28 cellular contexts compared by ENCODE assay signal in the genomic region with DNA sequence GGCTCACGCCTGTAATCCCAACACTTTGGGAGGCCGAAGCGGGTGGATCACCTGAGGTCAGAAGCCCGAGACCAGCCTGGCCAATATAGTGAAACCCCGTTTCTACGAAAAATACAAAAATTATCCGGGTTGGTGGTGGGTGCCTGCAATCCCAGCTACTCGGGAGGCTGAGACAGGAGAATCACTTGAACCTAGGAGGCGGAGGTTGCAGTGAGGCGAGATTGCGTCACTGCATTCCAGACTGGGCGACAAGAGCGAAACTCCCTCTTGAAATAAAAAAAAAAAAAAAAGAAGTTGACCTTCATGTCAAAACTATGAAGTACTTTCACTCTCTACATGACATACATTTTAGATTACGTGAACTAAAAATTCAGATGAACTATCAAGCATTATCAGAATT.
"Had no signal": no experiment of that assay in that cellular context is flagged by ENCODE, and none has a peak within 500 bp of the region (broad histone marks: within the 10 kb centered on the region; RNA-seq: fewer than 3 reads in every experiment).

No MANE protein-coding gene starts in this region.

- H2AFZ ChIP-seq: neural progenitor cell, parathyroid adenoma had no signal

- DNase-seq: natural killer cell; occipital lobe; ovary; psoas muscle; right cardiac atrium; spleen; stimulated activated CD4-positive, alpha-beta T cell treated with anti-CD3 and anti-CD28 coated beads, Interleukin-12 subunit alpha, Interleukin-12 subunit beta, amount 100 ng/mL, for 4 hours; stimulated activated CD4-positive, alpha-beta T cell treated with anti-CD3 and anti-CD28 coated beads, Interleukin-1b, Interleukin-23, amount 100 ng/mL, for 48 hours; stimulated activated CD4-positive, alpha-beta T cell treated with anti-CD3 and anti-CD28 coated beads, Interleukin-4, amount 100 ng/mL, for 1 hour; stimulated activated CD4-positive, alpha-beta T cell treated with anti-CD3 and anti-CD28 coated beads, Interleukin-4, amount 100 ng/mL, for 4 hours; stimulated activated CD8-positive, alpha-beta memory T cell treated with anti-CD3 and anti-CD28 coated beads, Interleukin-4, amount 100 ng/mL, for 48 hours; stimulated activated naive CD4-positive, alpha-beta T cell; stimulated activated naive CD8-positive, alpha-beta T cell treated with anti-CD3 and anti-CD28 coated beads, Interleukin-15, amount 100 ng/mL, for 72 hours; stimulated activated naive CD8-positive, alpha-beta T cell treated with anti-CD3 and anti-CD28 coated beads, Interleukin-15, Interleukin-2, amounts not matched to agents 100 U/mL and 50 U/mL, for 24 hours; substantia nigra; testis; tibial artery; transverse colon; upper lobe of left lung had no signal

- H3K36me3 ChIP-seq: neural progenitor cell, ovary, spleen, suprapubic skin, tibial artery, transverse colon, upper lobe of left lung, vagina had no signal

- H3K9ac ChIP-seq: neural progenitor cell, parathyroid adenoma had no signal

- H3K27me3 ChIP-seq: neural progenitor cell, ovary, spleen, suprapubic skin, testis, tibial artery, transverse colon, upper lobe of left lung, vagina had no signal

- FAIRE-seq: urothelium cell line had no signal

- H3K4me1 ChIP-seq: neural progenitor cell, parathyroid adenoma, psoas muscle, spleen, suprapubic skin, testis, tibial artery, transverse colon, upper lobe of left lung, vagina had no signal

- H3K9me3 ChIP-seq: ovary, psoas muscle, spleen, suprapubic skin, testis, tibial artery, transverse colon, upper lobe of left lung, vagina had no signal

- H3K4me2 ChIP-seq: neural progenitor cell, smooth muscle cell had no signal

- ATAC-seq: natural killer cell; psoas muscle; right cardiac atrium; sciatic nerve; stimulated activated memory B cell treated with anti-CD40 and anti-IgM and Interleukin-4, amounts not matched to agents 10 μg/mL and 1 μg/mL and 100 μg/mL, for 72 hours; stimulated activated naive CD8-positive, alpha-beta T cell treated with anti-CD3 and anti-CD28 coated beads, Interleukin-15, amount 100 ng/mL, for 72 hours; stimulated activated naive CD8-positive, alpha-beta T cell treated with anti-CD3 and anti-CD28 coated beads, Interleukin-15, Interleukin-2, amounts not matched to agents 100 U/mL and 50 U/mL, for 24 hours had no signal

- H3K27ac ChIP-seq: neural progenitor cell, ovary, parathyroid adenoma, psoas muscle, skin epidermis, spleen, suprapubic skin, testis, tibial artery, transverse colon, upper lobe of left lung, vagina had no signal

- H3K4me3 ChIP-seq: neural progenitor cell, ovary, psoas muscle, skin epidermis, smooth muscle cell, spleen, suprapubic skin, testis, tibial artery, transverse colon, upper lobe of left lung, vagina had no signal

- H3K79me2 ChIP-seq: parathyroid adenoma had no signal
